11 cellular contexts compared by ENCODE assay signal in genomic region chr10:24415455-24416169, GRCh38.
DNase-seq lines count a peak whose midpoint lies in the region; ATAC-seq and TF ChIP-seq lines count a peak whose summit lies in the region.
"Had no signal": no experiment of that assay in that cellular context is flagged by ENCODE, and none has a peak within 500 bp of the region (broad histone marks: within the 10 kb centered on the region; RNA-seq: fewer than 3 reads in every experiment).

No MANE protein-coding gene starts in this region.

- H3K9me3 ChIP-seq in lung (ENCODE audit: control insufficient read depth in 2 of 2, insufficient read depth in 1 of 2, low read length in 1 of 2): peaks cover 0 to 2% of the 10 kb centered on the region in 2 donors
- no peaks in the 10 kb centered on the region for H3K9me3 ChIP-seq in stomach smooth muscle (ENCODE audit: control insufficient read depth in 2 of 2, low read length in 2 of 2)

- H3K36me3 ChIP-seq in lung (ENCODE audit: control insufficient read depth in 2 of 2, insufficient read depth in 2 of 2, low read length in 2 of 2) (no peaks in the 10 kb centered on the region), stomach smooth muscle (ENCODE audit: control insufficient read depth in 2 of 2, insufficient read depth in 2 of 2, low read length in 2 of 2) (no peaks in the 10 kb centered on the region)

- H3K4me1 ChIP-seq in lung (ENCODE audit: control insufficient read depth in 2 of 2, insufficient read depth in 2 of 2, low read length in 2 of 2) (peaks cover 6 to 7% of the 10 kb centered on the region in 2 donors), stomach smooth muscle (ENCODE audit: control insufficient read depth, insufficient read depth, low read length) (peaks cover 16% of the 10 kb centered on the region)

- H3K27me3 ChIP-seq in lung (ENCODE audit: control insufficient read depth, insufficient read depth) (no peaks in the 10 kb centered on the region), stomach smooth muscle (ENCODE audit: control insufficient read depth in 1 of 2, insufficient read depth in 2 of 2, low read length in 2 of 2) (no peaks in the 10 kb centered on the region)

- no peak overlapping the region for H3K4me3 ChIP-seq in lung
- H3K4me3 ChIP-seq in stomach smooth muscle (ENCODE audit: low read length in 2 of 2): peak overlapping the region in 1 of 2 donors; percentile 47

- 42 to 73% methylated on average over 7 of the region's 7 CpGs for WGBS in lung, 2 donors

- H3K9ac ChIP-seq in stomach smooth muscle (ENCODE audit: low read length in 2 of 2): peak overlapping the region in 1 of 2 donors; percentile 51

- DNase-seq in NCI-H226 (peak; percentile 2), dermis microvascular lymphatic vessel endothelial cell (ENCODE audit: low read depth in 2 of 2) (peak; percentile 9 to 23), lung (ENCODE audit: low spot score) (peak; percentile 69)
- no peak for DNase-seq in activated CD4-positive, alpha-beta T cell treated with anti-CD3 and anti-CD28 coated beads for 1 hour
- DNase-seq in activated CD8-positive, alpha-beta memory T cell treated with anti-CD3 and anti-CD28 coated beads for 24 hours: no peak
- DNase-seq: HFFc6, NCI-H1048 had no signal

- H3K27ac ChIP-seq in lung (ENCODE audit: low read depth in 1 of 2, low read length in 1 of 2) (peak overlapping the region in 1 of 2 donors; percentile 76), stomach smooth muscle (ENCODE audit: low read length) (peak overlapping the region; percentile 37)
- H3K27ac ChIP-seq: epithelial cell of prostate had no signal

- ATAC-seq in lung (ENCODE audit: insufficient read depth, low FRiP score): peak; percentile 63
- no peak for ATAC-seq in GM19328 (IDR thresholded peaks at IDR 0.05; ENCODE audit: unreplicated experiment)
- ATAC-seq in GM21447 (IDR thresholded peaks at IDR 0.05; ENCODE audit: unreplicated experiment): no peak

- no peak for TF ChIP-seq CTCF in lung (IDR thresholded peaks at IDR 0.05; ENCODE audit: control extremely low read depth, extremely low read depth)

Comparison
In these comparisons a context has a peak if more than half of its experiments do, and no peak if none do; other contexts are left out.
1. DNase-seq: peak in NCI-H226 (single experiment), dermis microvascular lymphatic vessel endothelial cell (2 of 2) and lung (single experiment); none in activated CD4-positive, alpha-beta T cell treated with anti-CD3 and anti-CD28 coated beads for 1 hour (single experiment) and activated CD8-positive, alpha-beta memory T cell treated with anti-CD3 and anti-CD28 coated beads for 24 hours (single experiment).